8 cellular contexts compared by ENCODE assay signal in the genomic region with DNA sequence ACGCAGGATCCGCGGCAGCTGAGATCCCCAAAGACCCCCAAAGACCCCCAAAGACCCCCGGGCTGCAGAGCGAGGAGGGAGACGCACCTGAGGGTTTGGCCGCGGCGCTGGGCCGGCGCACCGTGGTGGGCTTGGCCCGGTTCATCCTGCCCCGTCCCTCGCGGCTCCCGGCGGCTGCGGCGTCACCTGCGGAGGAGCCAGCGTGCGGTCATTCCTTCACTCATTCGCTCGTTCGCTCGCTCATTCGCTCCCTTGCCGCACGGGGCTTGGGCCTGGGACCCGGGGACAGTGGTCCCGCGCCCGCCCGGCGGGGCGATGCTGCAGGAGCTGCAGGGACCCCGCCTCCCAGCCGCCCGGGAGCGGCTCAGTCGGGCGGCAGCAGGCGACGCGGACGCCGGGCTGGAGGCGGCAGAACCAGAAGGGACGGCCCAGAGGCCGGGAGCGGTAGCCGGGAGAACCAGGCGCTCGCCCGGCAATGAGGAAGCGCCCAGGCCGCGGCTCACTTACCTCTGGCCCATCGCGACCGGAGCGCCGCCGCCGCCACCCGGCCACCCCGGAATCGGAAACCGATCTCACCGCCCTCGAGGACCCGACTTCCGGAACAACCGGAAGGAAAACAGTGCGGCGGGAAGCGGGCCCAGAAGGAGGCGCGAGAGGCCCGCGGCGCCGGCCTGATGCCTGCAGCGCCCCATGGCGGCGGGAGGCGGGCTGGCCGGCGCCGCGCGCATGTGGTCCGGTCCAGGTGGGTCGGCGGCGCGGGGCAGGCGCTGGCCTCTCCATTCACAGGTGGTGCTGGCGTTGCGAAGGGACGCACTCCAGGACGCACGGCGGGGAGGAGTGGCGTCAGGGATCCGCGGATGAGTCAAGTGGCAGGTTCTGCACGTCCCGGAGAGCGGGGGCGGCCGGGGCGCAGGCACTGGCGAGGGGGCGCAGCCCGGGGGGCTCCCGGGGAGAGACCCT. TPM values are rescaled to one million over a fixed set of nuclear protein-coding genes. Genes with fewer than 3 reads are reported as not detected.
DNase-seq lines count a peak whose midpoint lies in the region; FAIRE-seq and TF ChIP-seq lines count a peak whose summit lies in the region.

A gene with protein sequence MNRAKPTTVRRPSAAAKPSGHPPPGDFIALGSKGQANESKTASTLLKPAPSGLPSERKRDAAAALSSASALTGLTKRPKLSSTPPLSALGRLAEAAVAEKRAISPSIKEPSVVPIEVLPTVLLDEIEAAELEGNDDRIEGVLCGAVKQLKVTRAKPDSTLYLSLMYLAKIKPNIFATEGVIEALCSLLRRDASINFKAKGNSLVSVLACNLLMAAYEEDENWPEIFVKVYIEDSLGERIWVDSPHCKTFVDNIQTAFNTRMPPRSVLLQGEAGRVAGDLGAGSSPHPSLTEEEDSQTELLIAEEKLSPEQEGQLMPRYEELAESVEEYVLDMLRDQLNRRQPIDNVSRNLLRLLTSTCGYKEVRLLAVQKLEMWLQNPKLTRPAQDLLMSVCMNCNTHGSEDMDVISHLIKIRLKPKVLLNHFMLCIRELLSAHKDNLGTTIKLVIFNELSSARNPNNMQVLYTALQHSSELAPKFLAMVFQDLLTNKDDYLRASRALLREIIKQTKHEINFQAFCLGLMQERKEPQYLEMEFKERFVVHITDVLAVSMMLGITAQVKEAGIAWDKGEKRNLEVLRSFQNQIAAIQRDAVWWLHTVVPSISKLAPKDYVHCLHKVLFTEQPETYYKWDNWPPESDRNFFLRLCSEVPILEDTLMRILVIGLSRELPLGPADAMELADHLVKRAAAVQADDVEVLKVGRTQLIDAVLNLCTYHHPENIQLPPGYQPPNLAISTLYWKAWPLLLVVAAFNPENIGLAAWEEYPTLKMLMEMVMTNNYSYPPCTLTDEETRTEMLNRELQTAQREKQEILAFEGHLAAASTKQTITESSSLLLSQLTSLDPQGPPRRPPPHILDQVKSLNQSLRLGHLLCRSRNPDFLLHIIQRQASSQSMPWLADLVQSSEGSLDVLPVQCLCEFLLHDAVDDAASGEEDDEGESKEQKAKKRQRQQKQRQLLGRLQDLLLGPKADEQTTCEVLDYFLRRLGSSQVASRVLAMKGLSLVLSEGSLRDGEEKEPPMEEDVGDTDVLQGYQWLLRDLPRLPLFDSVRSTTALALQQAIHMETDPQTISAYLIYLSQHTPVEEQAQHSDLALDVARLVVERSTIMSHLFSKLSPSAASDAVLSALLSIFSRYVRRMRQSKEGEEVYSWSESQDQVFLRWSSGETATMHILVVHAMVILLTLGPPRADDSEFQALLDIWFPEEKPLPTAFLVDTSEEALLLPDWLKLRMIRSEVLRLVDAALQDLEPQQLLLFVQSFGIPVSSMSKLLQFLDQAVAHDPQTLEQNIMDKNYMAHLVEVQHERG (N-terminal part only) (minus strand): TSS at position 574 of the 960 bp plus-strand sequence. CDS start 429 bp downstream, at position 145.

- H4K8ac ChIP-seq in neuronal stem cell (ENCODE audit: low read depth, low read length): no peak within 1 kb of the TSS

- in situ Hi-C loops in G401 (cut with HindIII; ENCODE audit: low sequenced_read_pairs): no loop called here

- H3K4me1 ChIP-seq in neuronal stem cell (ENCODE audit: control insufficient read depth in 2 of 2, insufficient read depth in 1 of 2, low read depth in 1 of 2, low read length in 2 of 2): peaks cover 8 to 15% of the 10 kb centered on the region in 2 donors

- H3K9me3 ChIP-seq in MG63: no peaks in the 10 kb centered on the region
- H3K9me3 ChIP-seq in neuronal stem cell (replicated peaks in 1 of 2; ENCODE audit: control insufficient read depth in 2 of 2, insufficient read depth in 1 of 2, low read depth in 1 of 2, low read length in 2 of 2): no peaks in the 10 kb centered on the region

- no peak within 1 kb of the TSS for H3K27ac ChIP-seq in neuronal stem cell (replicated peaks; ENCODE audit: low read length)

- H3K23ac ChIP-seq in neuronal stem cell (ENCODE audit: low read depth, low read length, poor library complexity): peak within 1 kb of the TSS; percentile 99

- H3K79me1 ChIP-seq in neuronal stem cell (ENCODE audit: low read depth, low read length): peaks cover 18% of the 10 kb centered on the region

- H3K14ac ChIP-seq in neuronal stem cell (ENCODE audit: low read length): peak within 1 kb of the TSS; percentile 71

- no peak within 1 kb of the TSS for H4K91ac ChIP-seq in neuronal stem cell (ENCODE audit: low read depth, low read length, poor library complexity)

- peak within 1 kb of the TSS; percentile 89 for H3K4ac ChIP-seq in neuronal stem cell (ENCODE audit: low read length)

- no peaks in the 10 kb centered on the region for H3K27me3 ChIP-seq in H7 (ENCODE audit: control insufficient read depth, insufficient read depth, low read length)
- H3K27me3 ChIP-seq in MG63: no peaks in the 10 kb centered on the region
- H3K27me3 ChIP-seq in neuronal stem cell (ENCODE audit: control insufficient read depth in 3 of 3, insufficient read depth in 3 of 3, low read depth in 1 of 3, low read length in 3 of 3): no peaks in the 10 kb centered on the region

- peak within 1 kb of the TSS; percentile 96 for H3K4me2 ChIP-seq in neuronal stem cell (ENCODE audit: insufficient read depth, low read length, poor library complexity, severe bottlenecking)

- peak; percentile 89 for DNase-seq in G401 (ENCODE audit: low spot score)
- peak; percentile 99 for DNase-seq in H7
- peak; percentile 90 for DNase-seq in MG63
- DNase-seq in SIG-M5 treated with dmso at 0.1 percent for 504 hours (lab: John Stamatoyannopoulos, UW; ENCODE audit: unreplicated experiment): peak; percentile 93
- DNase-seq in activated gamma-delta T cell treated with anti-CD3 and anti-CD28 coated beads, Interleukin-2, amount 50 U/mL, for 16 hours (ENCODE audit: low read depth): peak; percentile 89
- peak; percentile 99 for DNase-seq in frontal cortex (ENCODE audit: low spot score in 2 of 2)
- DNase-seq in neuronal stem cell (ENCODE audit: low spot score): peak; percentile 83

- H3K36me3 ChIP-seq in H7 (replicated peaks; ENCODE audit: control insufficient read depth, insufficient read depth, low read length) (peaks cover 16% of the 10 kb centered on the region), MG63 (peaks cover 8% of the 10 kb centered on the region), neuronal stem cell (replicated peaks in 1 of 2; ENCODE audit: control insufficient read depth in 2 of 2, insufficient read depth in 2 of 2, low read length in 2 of 2) (peaks cover 21 to 42% of the 10 kb centered on the region in 2 donors)

- H2BK12ac ChIP-seq in neuronal stem cell (ENCODE audit: low read length): peak within 1 kb of the TSS; percentile 90

- H2BK120ac ChIP-seq in neuronal stem cell (ENCODE audit: low read depth, low read length): no peak within 1 kb of the TSS

- peak within 1 kb of the TSS; percentile 100 for H2AFZ ChIP-seq in neuronal stem cell (ENCODE audit: low read length)

- WGBS in neuronal stem cell (ENCODE audit: extremely low coverage in 2 of 2, insufficient read length in 2 of 2, insufficient replicate concordance in 1 of 2), 2 donors: no CpG with 5 or more reads among the region's 118 CpGs

- peak within 1 kb of the TSS; percentile 99 for H3K18ac ChIP-seq in neuronal stem cell (ENCODE audit: low read length)

- H2BK15ac ChIP-seq in neuronal stem cell (ENCODE audit: low read length): peak within 1 kb of the TSS; percentile 75

- no peak for FAIRE-seq in frontal cortex (lab: Jason Lieb, UNC)

- TF ChIP-seq CTCF in subcutaneous adipose tissue (IDR thresholded peaks at IDR 0.05; ENCODE audit: low read depth): no peak

- H3K9ac ChIP-seq in neuronal stem cell (ENCODE audit: low read depth, low read length, poor library complexity): peak within 1 kb of the TSS; percentile 96

- peak within 1 kb of the TSS; percentile 87 for H2BK5ac ChIP-seq in neuronal stem cell (ENCODE audit: low read length)

- peak within 1 kb of the TSS; percentile 71 for H2AK5ac ChIP-seq in neuronal stem cell (ENCODE audit: low read depth, low read length)

- H3K4me3 ChIP-seq in H7 (ENCODE audit: insufficient read depth, low read depth, low read length) (peak within 1 kb of the TSS; percentile 93), MG63 (peak within 1 kb of the TSS; percentile 93), neuronal stem cell (ENCODE audit: low read length in 2 of 2) (peak within 1 kb of the TSS; percentile 96 to 99)

RNA-seq across cellular contexts. Expression of the gene that starts here (rescaled TPM):
- total RNA-seq in G401 (2014; rRNA removed; shearing (Covaris generic)): 96.8 and 104 TPM in 2 replicates
- 71.8 and 78.7 TPM in 2 replicates for total RNA-seq in H7 (2014; rRNA removed; shearing (Covaris generic))
- total RNA-seq in MG63 (2014; rRNA removed; shearing (Covaris generic); ENCODE audit: low replicate concordance): 34.2 and 48.6 TPM in 2 replicates
- total RNA-seq in frontal cortex: 23.6 TPM
- polyA plus RNA-seq in neuronal stem cell (2013, experiment 1 of 2): 25.3 TPM
- polyA plus RNA-seq in neuronal stem cell (2013, experiment 2 of 2): 24.4 TPM
- 10 to 100 TPM; 19.0 to 71.6 (median 23.8) TPM for total RNA-seq in subcutaneous adipose tissue
